In genomic region chr17:68396226-68396780, GRCh38 we compare ENCODE assay signal across 15 cellular contexts.
DNase-seq lines count a peak whose midpoint lies in the region; ATAC-seq and TF ChIP-seq lines count a peak whose summit lies in the region.
"Had no signal": no experiment of that assay in that cellular context is flagged by ENCODE, and none has a peak within 500 bp of the region (broad histone marks: within the 10 kb centered on the region; RNA-seq: fewer than 3 reads in every experiment).

No MANE protein-coding gene starts in this region.

- H3K27me3 ChIP-seq in BLaER1 treated with 17β-estradiol and CSF1 and Interleukin-3, amounts not matched to agents 10 nM and 100 nM = no peaks in the 10 kb centered on the region
- no peaks in the 10 kb centered on the region for H3K27me3 ChIP-seq in CD4-positive, alpha-beta memory T cell (ENCODE audit: insufficient read depth, low read length)
- H3K27me3 ChIP-seq in endodermal cell (ENCODE audit: control insufficient read depth, insufficient read depth, low read length, poor library complexity, severe bottlenecking) = no peaks in the 10 kb centered on the region
- no peaks in the 10 kb centered on the region for H3K27me3 ChIP-seq in trophoblast cell (ENCODE audit: insufficient read depth, low read length)
- H3K27me3 ChIP-seq: BE2C had no signal

- intact Hi-C loops in CD4-positive, alpha-beta memory T cell (cut with micrococcal nuclease) = loop anchor here (5.0 kb wide), 2 partner anchors 39 to 41 kb away; no protein-coding TSS in a partner anchor

- peaks cover 26 to 54% (median 51%) of the 10 kb centered on the region in 10 experiments for H3K4me1 ChIP-seq in BLaER1 treated with 17β-estradiol and CSF1 and Interleukin-3, amounts not matched to agents 10 nM and 100 nM
- H3K4me1 ChIP-seq in CD4-positive, alpha-beta memory T cell (ENCODE audit: insufficient read depth, low read length) = peaks cover 38% of the 10 kb centered on the region
- H3K4me1 ChIP-seq in endodermal cell (ENCODE audit: control insufficient read depth, insufficient read depth, low read length) = no peaks in the 10 kb centered on the region
- H3K4me1 ChIP-seq in trophoblast cell (ENCODE audit: control insufficient read depth in 1 of 2, insufficient read depth in 2 of 2, low read length in 2 of 2) = peaks cover 12 to 13% of the 10 kb centered on the region in 2 experiments
- H3K4me1 ChIP-seq: BE2C had no signal

- no peak overlapping the region for H3K14ac ChIP-seq in trophoblast cell (ENCODE audit: low read length)

- H3K4me3 Mint-ChIP-seq in CD4-positive, alpha-beta memory T cell = peak overlapping the region in 2 of 8 donors; percentile 39 to 63
- H3K4me3 Mint-ChIP-seq in endodermal cell = no peak overlapping the region

- POLR2A ChIA-PET in CD4-positive, alpha-beta memory T cell (lab: Charles Lee; ENCODE audit: partially characterized antibody) = interaction anchor here (0.7 to 1.3 kb wide), 5 partner anchors 12 to 82 kb away, joined by 3 to 5 read pairs (median 3); no protein-coding TSS in a partner anchor

- no peak overlapping the region for H2BK5ac ChIP-seq in trophoblast cell (ENCODE audit: low read depth, low read length, poor library complexity)

- H3K27ac Mint-ChIP-seq in CD4-positive, alpha-beta memory T cell = peak overlapping the region in 4 of 7 donors; percentile 26 to 91 (median 69)
- no peak overlapping the region for H3K27ac Mint-ChIP-seq in endodermal cell

- H3K4me1 Mint-ChIP-seq in CD4-positive, alpha-beta memory T cell = peaks cover 27 to 44% (median 34%) of the 10 kb centered on the region in 4 donors
- peaks cover 6% of the 10 kb centered on the region for H3K4me1 Mint-ChIP-seq in endodermal cell

- peak overlapping the region in 4 of 11 experiments; percentile 15 to 61 (median 51); a peak in 7 of 22 replicates for H3K27ac ChIP-seq in BLaER1 treated with 17β-estradiol and CSF1 and Interleukin-3, amounts not matched to agents 10 nM and 100 nM
- H3K27ac ChIP-seq in CD4-positive, alpha-beta memory T cell (ENCODE audit: low read depth, low read length) = no peak overlapping the region
- H3K27ac ChIP-seq in endodermal cell (ENCODE audit: low read depth, low read length) = no peak overlapping the region
- H3K27ac ChIP-seq in trophoblast cell (ENCODE audit: low read depth, low read length) = no peak overlapping the region

- H3K9ac ChIP-seq in BLaER1 treated with 17β-estradiol and CSF1 and Interleukin-3, amounts not matched to agents 10 nM and 100 nM = peak overlapping the region in 1 of 11 experiments; percentile 6; a peak in 1 of 22 replicates
- H3K9ac ChIP-seq in endodermal cell (ENCODE audit: extremely low read depth, low read length, poor library complexity, severe bottlenecking) (no peak overlapping the region), trophoblast cell (ENCODE audit: low read length) (no peak overlapping the region)

- H2AK5ac ChIP-seq in trophoblast cell (ENCODE audit: low read length) = no peak overlapping the region

- H3K36me3 Mint-ChIP-seq in CD4-positive, alpha-beta memory T cell = peaks cover 8 to 17% of the 10 kb centered on the region in 2 donors
- no peaks in the 10 kb centered on the region for H3K36me3 Mint-ChIP-seq in endodermal cell (ENCODE audit: low read depth)

- H4K91ac ChIP-seq in trophoblast cell (ENCODE audit: low read depth, low read length) = no peak overlapping the region

- H3K4me2 ChIP-seq in BLaER1 treated with 17β-estradiol and CSF1 and Interleukin-3, amounts not matched to agents 10 nM and 100 nM = peak overlapping the region; percentile 8 to 91 (median 82); a peak in 21 of 22 replicates
- no peak overlapping the region for H3K4me2 ChIP-seq in trophoblast cell (ENCODE audit: low read length)

- peaks cover 3% of the 10 kb centered on the region for H3K79me1 ChIP-seq in trophoblast cell (ENCODE audit: low read length)

- H2AFZ ChIP-seq in trophoblast cell (ENCODE audit: insufficient read depth, low read length, poor library complexity) = no peak overlapping the region

- no peaks in the 10 kb centered on the region for H3K27me3 Mint-ChIP-seq in CD4-positive, alpha-beta memory T cell
- peaks cover 1% of the 10 kb centered on the region for H3K27me3 Mint-ChIP-seq in endodermal cell (ENCODE audit: insufficient read depth)

- CTCF ChIA-PET in CD4-positive, alpha-beta memory T cell (lab: Charles Lee; ENCODE audit: partially characterized antibody) = interaction anchor here (1.2 to 4.0 kb wide), 4 partner anchors 12 to 135 kb away, joined by 3 to 25 read pairs (median 4); no protein-coding TSS in a partner anchor

- no peak overlapping the region for H2BK12ac ChIP-seq in trophoblast cell (ENCODE audit: low read length)

- peaks cover 14 to 25% (median 20%) of the 10 kb centered on the region in 11 experiments for H3K9me3 ChIP-seq in BLaER1 treated with 17β-estradiol and CSF1 and Interleukin-3, amounts not matched to agents 10 nM and 100 nM (replicated peaks in 1 of 11)
- peaks cover 0 to 10% of the 10 kb centered on the region in 2 donors for H3K9me3 ChIP-seq in CD4-positive, alpha-beta memory T cell (ENCODE audit: control insufficient read depth in 1 of 2, low read length in 2 of 2)
- H3K9me3 ChIP-seq in endodermal cell (ENCODE audit: control insufficient read depth, low read length) (no peaks in the 10 kb centered on the region), trophoblast cell (ENCODE audit: insufficient read depth, low read depth, low read length) (peaks cover 2% of the 10 kb centered on the region)
- H3K9me3 ChIP-seq: BE2C had no signal

- no peaks in the 10 kb centered on the region for H4K20me1 ChIP-seq in BLaER1 treated with 17β-estradiol and CSF1 and Interleukin-3, amounts not matched to agents 10 nM and 100 nM

- no peak for DNase-seq in CD4-positive, alpha-beta memory T cell
- peak; percentile 28 for DNase-seq in endodermal cell
- no peak for DNase-seq in trophoblast cell
- DNase-seq: BE2C, EL, NCI-H1417, NCI-H2029 treated with DMSO at 0.1 percent for 48 hours, NCI-H510A, NCI-H82 had no signal

- peaks cover 0 to 15% (median 6%) of the 10 kb centered on the region in 8 donors for H3K9me3 Mint-ChIP-seq in CD4-positive, alpha-beta memory T cell
- H3K9me3 Mint-ChIP-seq in endodermal cell = peaks cover 6% of the 10 kb centered on the region

- peak overlapping the region; percentile 2 for H3K23ac ChIP-seq in trophoblast cell (ENCODE audit: low read length)

- ATAC-seq in HG03460 (IDR thresholded peaks at IDR 0.05; ENCODE audit: unreplicated experiment) (no peak), GM18909 (IDR thresholded peaks at IDR 0.05; ENCODE audit: poor library complexity, unreplicated experiment) (no peak), HG02763 (IDR thresholded peaks at IDR 0.05; ENCODE audit: unreplicated experiment) (no peak)
- ATAC-seq: Panc1, Right ventricle myocardium inferior had no signal

- no peak overlapping the region for H3K18ac ChIP-seq in trophoblast cell (ENCODE audit: low read length)

- no peak overlapping the region for H3K4ac ChIP-seq in trophoblast cell (ENCODE audit: low read depth, low read length)

- H4K12ac ChIP-seq in trophoblast cell (ENCODE audit: low read depth, low read length) = no peak overlapping the region

- no peak overlapping the region for H2BK120ac ChIP-seq in trophoblast cell (ENCODE audit: insufficient read depth, low read length, poor library complexity)

- H3K4me3 ChIP-seq in BLaER1 treated with 17β-estradiol and CSF1 and Interleukin-3, amounts not matched to agents 10 nM and 100 nM = no peak overlapping the region
- no peak overlapping the region for H3K4me3 ChIP-seq in CD4-positive, alpha-beta memory T cell (ENCODE audit: low read length in 2 of 2)
- H3K4me3 ChIP-seq in endodermal cell (ENCODE audit: low read length) (no peak overlapping the region), trophoblast cell (ENCODE audit: low read depth, low read length) (no peak overlapping the region)

- WGBS in endodermal cell (ENCODE audit: insufficient coverage in 1 of 2, insufficient read length in 1 of 2), 2 experiments = 92 to 100% methylated on average over 2 to 5 of the region's 5 CpGs
- WGBS in trophoblast cell (ENCODE audit: extremely low coverage, insufficient coverage, insufficient read length) = no CpG with 5 or more reads among the region's 5 CpGs

- TF ChIP-seq CTCF in endodermal cell (conservative IDR thresholded peaks at IDR 0.05) = no peak

- no peak overlapping the region for H4K8ac ChIP-seq in trophoblast cell (ENCODE audit: low read depth, low read length)

- no peaks in the 10 kb centered on the region for H3K79me2 ChIP-seq in trophoblast cell (ENCODE audit: control insufficient read depth, insufficient read depth, low read length, poor library complexity)

- peaks cover 0 to 12% (median 9%) of the 10 kb centered on the region in 11 experiments; a peak in 11 of 22 replicates for H3K36me3 ChIP-seq in BLaER1 treated with 17β-estradiol and CSF1 and Interleukin-3, amounts not matched to agents 10 nM and 100 nM
- no peaks in the 10 kb centered on the region for H3K36me3 ChIP-seq in CD4-positive, alpha-beta memory T cell (ENCODE audit: insufficient read depth, low read length)
- H3K36me3 ChIP-seq in endodermal cell (ENCODE audit: control insufficient read depth, insufficient read depth, low read length) (no peaks in the 10 kb centered on the region), trophoblast cell (ENCODE audit: control insufficient read depth in 1 of 2, insufficient read depth in 2 of 2, low read length in 2 of 2) (peaks cover 0 to 1% of the 10 kb centered on the region in 2 experiments)
- H3K36me3 ChIP-seq: BE2C had no signal
